Comparison of ENCODE assay signal across 8 cellular contexts in genomic region chr18:77035788-77036187, GRCh38.
DNase-seq lines count a peak whose midpoint lies in the region; TF ChIP-seq lines count a peak whose summit lies in the region.
"Not testable (repeated sequence)": the region's sequence is repeated elsewhere in the genome, so short reads cannot be mapped to it uniquely, and the experiment has no call there.

No MANE protein-coding gene starts in this region.

- not testable (repeated sequence) for TF ChIP-seq CTCF in PC-9 (conservative IDR thresholded peaks at IDR 0.05); MCF 10A (IDR thresholded peaks at IDR 0.05; ENCODE audit: unreplicated experiment); epithelial cell of esophagus (IDR thresholded peaks at IDR 0.05; ENCODE audit: insufficient read depth, low read depth, low read length, missing control alignments); osteocyte (IDR thresholded peaks at IDR 0.05)

- not testable (repeated sequence) for H3K4me3 Mint-ChIP-seq in activated T-helper 2 cell treated with anti-CD3 and anti-CD28 coated beads, Interferon-gamma antibody, Interleukin-2, Interleukin-4, amounts not matched to agents 10 μg/mL and 5 μg/mL and 100 μg/mL, durations not matched to agents 14 hours and 24 hours and 36 hours (ENCODE audit: low read depth); MCF 10A (ENCODE audit: unreplicated experiment); osteocyte (ENCODE audit: unreplicated experiment)
- peak overlapping the region; percentile 31 to 72 (median 53) for H3K4me3 Mint-ChIP-seq in immature natural killer cell

- not testable (repeated sequence) for H3K9me3 Mint-ChIP-seq in activated T-helper 2 cell treated with anti-CD3 and anti-CD28 coated beads, Interferon-gamma antibody, Interleukin-2, Interleukin-4, amounts not matched to agents 10 μg/mL and 5 μg/mL and 100 μg/mL, durations not matched to agents 14 hours and 24 hours and 36 hours; MCF 10A (ENCODE audit: unreplicated experiment); immature natural killer cell; osteocyte (ENCODE audit: unreplicated experiment)

- BruUV-seq in PC-9 (replicated peaks; lab: Mats Ljungman, UMichigan); MCF 10A (replicated peaks; lab: Mats Ljungman, UMichigan): not testable (repeated sequence)

- intact Hi-C loops in PC-9 (cut with micrococcal nuclease; ENCODE audit: unreplicated experiment); activated T-helper 2 cell treated with anti-CD3 and anti-CD28 coated beads, Interferon-gamma antibody, Interleukin-2, Interleukin-4, amounts not matched to agents 10 μg/mL and 5 μg/mL and 100 μg/mL, durations not matched to agents 14 hours and 24 hours and 36 hours (cut with micrococcal nuclease); MCF 10A (cut with micrococcal nuclease): not testable (repeated sequence)

- DNase-seq in EH (ENCODE audit: low read depth) = peak; percentile 42
- DNase-seq in PC-9; activated T-helper 2 cell treated with anti-CD3 and anti-CD28 coated beads, Interferon-gamma antibody, Interleukin-2, Interleukin-4, amounts not matched to agents 10 μg/mL and 5 μg/mL and 100 μg/mL, durations not matched to agents 14 hours and 24 hours and 36 hours (ENCODE audit: low spot score); immature natural killer cell; osteocyte (ENCODE audit: extremely low spot score, unreplicated experiment): not testable (repeated sequence)
- DNase-seq in MCF 10A (ENCODE audit: unreplicated experiment) = peak; percentile 19
- peak; percentile 23 for DNase-seq in epithelial cell of esophagus (ENCODE audit: low read depth)
- DNase-seq in ureter (ENCODE audit: low spot score) = peak; percentile 6

- not testable (repeated sequence) for H2AFZ ChIP-seq in PC-9

- not testable (repeated sequence) for H3K36me3 ChIP-seq in PC-9 (ENCODE audit: low read depth)

- H3K9me2 ChIP-seq in PC-9 (ENCODE audit: insufficient read depth) = not testable (repeated sequence)

- peaks cover 53% of the 10 kb centered on the region for H3K36me3 Mint-ChIP-seq in activated T-helper 2 cell treated with anti-CD3 and anti-CD28 coated beads, Interferon-gamma antibody, Interleukin-2, Interleukin-4, amounts not matched to agents 10 μg/mL and 5 μg/mL and 100 μg/mL, durations not matched to agents 14 hours and 24 hours and 36 hours (ENCODE audit: low read depth)
- H3K36me3 Mint-ChIP-seq in MCF 10A (ENCODE audit: insufficient read depth, unreplicated experiment); osteocyte (ENCODE audit: unreplicated experiment): not testable (repeated sequence)
- H3K36me3 Mint-ChIP-seq in immature natural killer cell = peaks cover 3 to 14% (median 11%) of the 10 kb centered on the region in 3 donors

- H3K4me1 Mint-ChIP-seq in activated T-helper 2 cell treated with anti-CD3 and anti-CD28 coated beads, Interferon-gamma antibody, Interleukin-2, Interleukin-4, amounts not matched to agents 10 μg/mL and 5 μg/mL and 100 μg/mL, durations not matched to agents 14 hours and 24 hours and 36 hours (ENCODE audit: low read depth) = peaks cover 25% of the 10 kb centered on the region
- not testable (repeated sequence) for H3K4me1 Mint-ChIP-seq in MCF 10A (ENCODE audit: insufficient read depth, unreplicated experiment)
- peaks cover 93% of the 10 kb centered on the region in 2 donors for H3K4me1 Mint-ChIP-seq in immature natural killer cell
- peaks cover 35% of the 10 kb centered on the region for H3K4me1 Mint-ChIP-seq in osteocyte (ENCODE audit: unreplicated experiment)

- peak overlapping the region; percentile 38 for H3K27ac Mint-ChIP-seq in activated T-helper 2 cell treated with anti-CD3 and anti-CD28 coated beads, Interferon-gamma antibody, Interleukin-2, Interleukin-4, amounts not matched to agents 10 μg/mL and 5 μg/mL and 100 μg/mL, durations not matched to agents 14 hours and 24 hours and 36 hours
- H3K27ac Mint-ChIP-seq in MCF 10A (ENCODE audit: low read depth, unreplicated experiment) = not testable (repeated sequence)
- H3K27ac Mint-ChIP-seq in immature natural killer cell = peak overlapping the region; percentile 55 to 88 (median 82)
- H3K27ac Mint-ChIP-seq in osteocyte (ENCODE audit: unreplicated experiment) = peak overlapping the region; percentile 6

- CTCF ChIA-PET in PC-9 (lab: Charles Lee) = not testable (repeated sequence)
- CTCF ChIA-PET in MCF 10A (lab: Yijun Ruan, JAX) = interaction anchor here (1.6 to 1.9 kb wide), 2 partner anchors 35 to 176 kb away, joined by 6 to 7 read pairs; no protein-coding TSS in a partner anchor

- H3K27ac ChIP-seq in PC-9 = not testable (repeated sequence)

- not testable (repeated sequence) for H3K9me3 ChIP-seq in PC-9 (ENCODE audit: insufficient read depth, low read depth)

- H3K4me1 ChIP-seq in PC-9 (replicated peaks; ENCODE audit: insufficient read depth) = not testable (repeated sequence)

- H3K4me2 ChIP-seq in PC-9 = peak overlapping the region; percentile 6; the same call in 1 of the 2 replicates

- not testable (repeated sequence) for H3F3A ChIP-seq in PC-9 (ENCODE audit: insufficient read depth, low read depth)

- peaks cover 30% of the 10 kb centered on the region for H3K79me2 ChIP-seq in PC-9 (ENCODE audit: low read depth)

- not testable (repeated sequence) for H3K27me3 Mint-ChIP-seq in activated T-helper 2 cell treated with anti-CD3 and anti-CD28 coated beads, Interferon-gamma antibody, Interleukin-2, Interleukin-4, amounts not matched to agents 10 μg/mL and 5 μg/mL and 100 μg/mL, durations not matched to agents 14 hours and 24 hours and 36 hours (ENCODE audit: low read depth); MCF 10A (ENCODE audit: insufficient read depth, unreplicated experiment); osteocyte (ENCODE audit: unreplicated experiment)
- H3K27me3 Mint-ChIP-seq in immature natural killer cell (ENCODE audit: low read depth in 3 of 3) = peaks cover 7 to 19% (median 16%) of the 10 kb centered on the region in 3 donors

- peaks cover 17% of the 10 kb centered on the region for H4K20me1 ChIP-seq in PC-9 (ENCODE audit: insufficient read depth)

- POLR2A ChIA-PET in PC-9 (lab: Charles Lee; ENCODE audit: unreplicated experiment); MCF 10A (lab: Yijun Ruan, JAX): not testable (repeated sequence)

- H3K27me3 ChIP-seq in PC-9 (ENCODE audit: insufficient read depth, low read depth) = not testable (repeated sequence)

- not testable (repeated sequence) for H3K4me3 ChIP-seq in PC-9; epithelial cell of esophagus (ENCODE audit: low read length)
